In genomic region chr1:65174585-65174984, GRCh38 we compare ENCODE assay signal across 1 cellular context.
TF ChIP-seq lines count a peak whose summit lies in the region.

No MANE protein-coding gene starts in this region.

TF ChIP-seq in GM23338, 12 proteins besides CTCF, POLR2A, EP300 and RAD21:
- TF ChIP-seq ZNF462 (CRISPR knock-in tag; IDR thresholded peaks at IDR 0.05) (no peak), REST (IDR thresholded peaks at IDR 0.05; ENCODE audit: unreplicated experiment) (no peak), JUNB (IDR thresholded peaks at IDR 0.05; ENCODE audit: unreplicated experiment) (no peak), POLR2AphosphoS5 (IDR thresholded peaks at IDR 0.05; ENCODE audit: low read depth) (no peak), EZH2phosphoT487 (IDR thresholded peaks at IDR 0.05; ENCODE audit: unreplicated experiment) (no peak), ZNF114 (CRISPR knock-in tag; IDR thresholded peaks at IDR 0.05) (no peak), ETS1 (IDR thresholded peaks at IDR 0.05) (no peak), CREB1 (CRISPR knock-in tag; IDR thresholded peaks at IDR 0.05; ENCODE audit: low read depth) (no peak)
